Comparison of ENCODE assay signal across 10 cellular contexts in the genomic region with DNA sequence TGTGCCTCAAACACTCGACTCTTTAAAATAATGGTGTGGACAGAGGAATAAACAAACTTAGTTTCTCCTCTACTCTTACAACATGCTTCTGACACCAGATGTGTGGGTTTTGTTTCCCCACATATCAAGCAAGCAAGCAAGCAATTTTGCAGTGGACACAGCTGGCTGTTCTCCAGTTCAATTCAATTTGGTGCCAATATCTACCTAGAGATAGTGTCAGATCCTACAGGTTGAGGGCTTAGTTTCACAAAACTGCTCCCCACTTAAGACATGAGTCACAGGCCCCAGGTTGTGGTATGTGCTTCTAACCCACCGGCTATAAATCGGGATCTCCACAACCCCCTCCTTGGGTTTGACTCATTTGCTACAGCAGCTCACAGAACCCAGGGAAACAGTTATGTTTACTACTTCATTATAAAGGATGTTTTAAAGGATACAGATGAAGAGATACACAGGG.
DNase-seq lines count a peak whose midpoint lies in the region; ATAC-seq and TF ChIP-seq lines count a peak whose summit lies in the region.
"Had no signal": no experiment of that assay in that cellular context is flagged by ENCODE, and none has a peak within 500 bp of the region (broad histone marks: within the 10 kb centered on the region; RNA-seq: fewer than 3 reads in every experiment).

No MANE protein-coding gene starts in this region.

- H2AFZ ChIP-seq in smooth muscle cell (ENCODE audit: low read depth), result no peak overlapping the region

- H3K4me3 ChIP-seq in smooth muscle cell, result no peak overlapping the region

- no peaks in the 10 kb centered on the region for H3K9me3 ChIP-seq in smooth muscle cell (replicated peaks; ENCODE audit: low read depth)

- peaks cover 10% of the 10 kb centered on the region for H3K4me1 ChIP-seq in smooth muscle cell (ENCODE audit: low read depth)

- H3K27me3 ChIP-seq in smooth muscle cell (ENCODE audit: low read depth), result no peaks in the 10 kb centered on the region

- peaks cover 3% of the 10 kb centered on the region for H3F3A ChIP-seq in smooth muscle cell (ENCODE audit: low read depth)

- peak overlapping the region; percentile 25 for H3K4me2 ChIP-seq in smooth muscle cell

- TF ChIP-seq CTCF in smooth muscle cell (IDR thresholded peaks at IDR 0.05; ENCODE audit: borderline replicate concordance, insufficient read depth, poor library complexity, severe bottlenecking), result no peak

- DNase-seq in DMS53 (lab: John Stamatoyannopoulos, UW) (peak; percentile 32), DMS53 treated with DMSO at 0.1 percent for 48 hours (lab: John Stamatoyannopoulos, UW; ENCODE audit: unreplicated experiment) (no peak), smooth muscle cell (lab: John Stamatoyannopoulos, UW; ENCODE audit: unreplicated experiment) (no peak)
- peak; percentile 37 for DNase-seq in activated CD4-positive, alpha-beta T cell treated with anti-CD3 and anti-CD28 coated beads for 1 hour
- DNase-seq in effector CD4-positive, alpha-beta T cell, result peak; percentile 50
- DNase-seq: NCI-H146, right cardiac atrium had no signal

- no peak overlapping the region for H3K9ac ChIP-seq in smooth muscle cell (ENCODE audit: low read depth)

- WGBS in smooth muscle cell (ENCODE audit: low lambda C conversion rate), result 22% methylated on average over 3 of the region's 3 CpGs

- peaks cover 56% of the 10 kb centered on the region for H4K20me1 ChIP-seq in smooth muscle cell (ENCODE audit: low read depth)

- H3K36me3 ChIP-seq in smooth muscle cell (ENCODE audit: low read depth), result no peaks in the 10 kb centered on the region

- ATAC-seq in HG03159 (IDR thresholded peaks at IDR 0.05; ENCODE audit: unreplicated experiment), result no peak
- no peak for ATAC-seq in HG02610 (IDR thresholded peaks at IDR 0.05; ENCODE audit: unreplicated experiment)
- ATAC-seq in GM21619 (IDR thresholded peaks at IDR 0.05; ENCODE audit: unreplicated experiment), result no peak
- ATAC-seq: right cardiac atrium had no signal

- peak overlapping the region; percentile 28 for H3K27ac ChIP-seq in smooth muscle cell (ENCODE audit: low read depth)

- H3K79me2 ChIP-seq in smooth muscle cell (ENCODE audit: low read depth), result peaks cover 32% of the 10 kb centered on the region

Comparison
In these comparisons a context has a peak if more than half of its experiments do, and no peak if none do; other contexts are left out.
1. DNase-seq: peak in DMS53 (single experiment), activated CD4-positive, alpha-beta T cell treated with anti-CD3 and anti-CD28 coated beads for 1 hour (single experiment) and effector CD4-positive, alpha-beta T cell (single experiment); none in DMS53 treated with DMSO at 0.1 percent for 48 hours (single experiment) and smooth muscle cell (single experiment).